Comparison of ENCODE assay signal across 22 cellular contexts in the genomic region with DNA sequence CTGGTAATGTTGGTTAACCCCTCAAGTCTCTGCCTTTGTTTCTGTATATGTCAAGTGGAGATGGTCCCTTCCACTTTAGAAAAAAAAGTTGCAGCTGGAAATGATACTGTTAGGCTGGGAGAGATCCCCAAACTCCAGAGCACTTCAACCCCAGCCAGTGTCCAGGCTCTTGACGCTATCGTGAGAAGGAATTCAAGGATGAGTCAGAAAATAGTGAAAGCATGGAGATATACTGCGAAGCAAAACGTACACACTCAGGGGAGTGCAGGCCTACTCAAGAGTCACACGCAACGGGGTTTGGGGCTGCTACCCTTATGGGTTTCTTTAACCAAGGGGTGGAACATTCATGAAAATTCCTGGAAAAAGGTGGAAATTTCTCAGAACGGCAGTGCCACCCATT. TPM values are rescaled to one million over a fixed set of nuclear protein-coding genes. Genes with fewer than 3 reads are reported as not detected.
"Had no signal": no experiment of that assay in that cellular context is flagged by ENCODE, and none has a peak within 500 bp of the region (broad histone marks: within the 10 kb centered on the region; RNA-seq: fewer than 3 reads in every experiment).

No MANE protein-coding gene starts in this region.

- H3K27me3 ChIP-seq: gastrocnemius medialis, neutrophil, stomach had no signal

- H3K4me3 ChIP-seq: gastrocnemius medialis, lung, mucosa of descending colon, stomach had no signal

- H3K9me3 ChIP-seq: gastrocnemius medialis, mucosa of descending colon, neutrophil, stomach had no signal

- ATAC-seq: gastrocnemius medialis; left colon; mucosa of descending colon; naive thymus-derived CD8-positive, alpha-beta T cell; sciatic nerve had no signal

- H3K27ac ChIP-seq: gastrocnemius medialis, neutrophil, stomach had no signal

- DNase-seq: erythroblast; gastrocnemius medialis; left colon; left ventricle myocardium superior; mucosa of descending colon; naive thymus-derived CD8-positive, alpha-beta T cell; posterior cingulate gyrus; stimulated activated CD4-positive, alpha-beta T cell treated with anti-CD3 and anti-CD28 coated beads, Interleukin-2, amount 100 ng/mL, for 24 hours; stimulated activated naive CD4-positive, alpha-beta T cell; stomach; substantia nigra had no signal

- H3K36me3 ChIP-seq: gastrocnemius medialis, neutrophil had no signal

- H3K4me1 ChIP-seq: gastrocnemius medialis, stomach had no signal

RNA-seq across cellular contexts. Expression of gene KCNV2, which starts 24.9 kb away (rescaled TPM):
- total RNA-seq: gastrocnemius medialis; kidney epithelial cell; left colon; left ventricle myocardium superior; lung; mesenteric fat pad; mucosa of descending colon; naive thymus-derived CD8-positive, alpha-beta T cell; osteoblast; pulmonary artery endothelial cell; sciatic nerve; skeletal muscle tissue; stomach; urinary bladder had no signal
- polyA plus RNA-seq: lung; naive thymus-derived CD8-positive, alpha-beta T cell; neural cell; stomach; thymus; urinary bladder had no signal
